ENCODE assay signal across 10 cellular contexts in genomic region chr17:39018267-39019134, GRCh38.
DNase-seq lines count a peak whose midpoint lies in the region; FAIRE-seq and TF ChIP-seq lines count a peak whose summit lies in the region.
"Had no signal": no experiment of that assay in that cellular context is flagged by ENCODE, and none has a peak within 500 bp of the region (broad histone marks: within the 10 kb centered on the region; RNA-seq: fewer than 3 reads in every experiment).

No MANE protein-coding gene starts in this region.

- H3K27me3 Mint-ChIP-seq in dendritic cell treated with granulocyte-macrophage colony-stimulating factor and Interleukin-4, amounts not matched to agents 40 ng/mL and 50 ng/mL, for 4 days, result peaks cover 1% of the 10 kb centered on the region

- no peak overlapping the region for H3K4me3 ChIP-seq in GM12865 (ENCODE audit: low read depth, low read length)

- peak overlapping the region; percentile 76 for H3K27ac Mint-ChIP-seq in dendritic cell treated with granulocyte-macrophage colony-stimulating factor and Interleukin-4, amounts not matched to agents 40 ng/mL and 50 ng/mL, for 4 days

- intact Hi-C loops in dendritic cell treated with granulocyte-macrophage colony-stimulating factor and Interleukin-4, amounts not matched to agents 40 ng/mL and 50 ng/mL, for 4 days (cut with micrococcal nuclease), result loop anchor here (5.0 kb wide), 1 partner anchor 36 kb away; no protein-coding TSS in a partner anchor

- no peaks in the 10 kb centered on the region for H3K36me3 Mint-ChIP-seq in dendritic cell treated with granulocyte-macrophage colony-stimulating factor and Interleukin-4, amounts not matched to agents 40 ng/mL and 50 ng/mL, for 4 days (ENCODE audit: low read depth)

- H3K4me1 Mint-ChIP-seq in dendritic cell treated with granulocyte-macrophage colony-stimulating factor and Interleukin-4, amounts not matched to agents 40 ng/mL and 50 ng/mL, for 4 days (ENCODE audit: low read depth), result peaks cover 50% of the 10 kb centered on the region

- TF ChIP-seq CTCF in GM12865 (IDR thresholded peaks at IDR 0.05; ENCODE audit: insufficient read depth, low read depth, low read length, missing control alignments) (no peak), D721Med (IDR thresholded peaks at IDR 0.05; ENCODE audit: insufficient read depth, missing control alignments) (no peak)

- peak; percentile 23 for DNase-seq in GM12865 (ENCODE audit: low read depth)
- DNase-seq in NOMO-1 (lab: John Stamatoyannopoulos, UW; ENCODE audit: unreplicated experiment in 2 of 2), result peak; percentile 71 to 93
- peak; percentile 9 for DNase-seq in stimulated activated CD4-positive, alpha-beta T cell treated with anti-CD3 and anti-CD28 coated beads, Interleukin-12 subunit alpha, Interleukin-12 subunit beta, amount 100 ng/mL, for 4 hours
- DNase-seq in D721Med (ENCODE audit: insufficient read length, low spot score), result no peak
- no peak for DNase-seq in DMS 273 (lab: John Stamatoyannopoulos, UW; ENCODE audit: unreplicated experiment)
- no peak for DNase-seq in DMS53 treated with DMSO at 0.1 percent for 48 hours (lab: John Stamatoyannopoulos, UW; ENCODE audit: unreplicated experiment)
- no peak for DNase-seq in SW 1271 (lab: John Stamatoyannopoulos, UW)
- DNase-seq: NCI-H1436 treated with DMSO at 0.1 percent for 48 hours had no signal

- no peak for FAIRE-seq in D721Med (lab: Jason Lieb, UNC)
- FAIRE-seq: urothelium cell line had no signal

- H3K9me3 Mint-ChIP-seq in dendritic cell treated with granulocyte-macrophage colony-stimulating factor and Interleukin-4, amounts not matched to agents 40 ng/mL and 50 ng/mL, for 4 days, result no peaks in the 10 kb centered on the region

- no peak overlapping the region for H3K4me3 Mint-ChIP-seq in dendritic cell treated with granulocyte-macrophage colony-stimulating factor and Interleukin-4, amounts not matched to agents 40 ng/mL and 50 ng/mL, for 4 days

Comparison
In these comparisons a context has a peak if more than half of its experiments do, and no peak if none do; other contexts are left out.
1. DNase-seq: peak in GM12865 (single experiment), NOMO-1 (2 of 2) and stimulated activated CD4-positive, alpha-beta T cell treated with anti-CD3 and anti-CD28 coated beads, Interleukin-12 subunit alpha, Interleukin-12 subunit beta, amount 100 ng/mL, for 4 hours (single experiment); none in D721Med (single experiment), DMS 273 (single experiment), DMS53 treated with DMSO at 0.1 percent for 48 hours (single experiment) and SW 1271 (0 of 2).